Comparison of ENCODE assay signal across 11 cellular contexts in the genomic region with DNA sequence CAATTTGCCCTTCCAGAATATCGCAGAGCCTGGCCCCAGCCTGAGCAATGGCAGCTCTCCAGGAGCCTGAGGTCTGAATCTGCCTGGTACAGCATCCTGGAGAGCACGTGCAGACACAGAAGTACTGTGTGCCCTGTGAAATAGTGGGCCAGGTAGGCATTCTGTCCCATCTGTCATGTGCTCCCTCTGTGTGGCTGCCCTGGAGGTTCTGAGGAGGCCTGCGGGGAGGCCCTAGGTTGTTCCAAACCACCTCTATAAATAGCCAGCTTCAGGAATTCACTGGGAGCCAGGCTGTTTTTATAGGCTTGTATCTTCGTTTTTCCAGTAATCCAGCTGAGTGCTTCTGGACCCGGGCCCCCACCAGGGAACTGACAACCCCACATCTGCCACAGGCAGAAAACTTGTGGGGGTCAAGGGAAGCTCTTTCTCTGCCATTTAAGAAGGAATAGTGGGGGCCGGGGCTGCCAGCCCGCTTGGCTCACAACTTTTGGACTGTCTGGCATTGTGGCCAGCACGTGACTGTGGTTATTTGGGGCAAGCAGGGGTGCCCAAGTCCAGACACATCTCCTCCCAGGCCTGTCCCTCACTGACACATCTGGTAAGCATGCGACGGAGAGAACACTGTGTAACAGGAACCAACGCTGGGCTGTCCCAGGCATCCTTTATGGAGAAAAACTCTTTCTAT.
DNase-seq lines count a peak whose midpoint lies in the region; ATAC-seq and TF ChIP-seq lines count a peak whose summit lies in the region.
"Had no signal": no experiment of that assay in that cellular context is flagged by ENCODE, and none has a peak within 500 bp of the region (broad histone marks: within the 10 kb centered on the region; RNA-seq: fewer than 3 reads in every experiment).

No MANE protein-coding gene starts in this region.

- DNase-seq in AG20443 (ENCODE audit: low spot score) (peak; percentile 89), WERI-Rb-1 (peak; percentile 17), foreskin keratinocyte (peak; percentile 64 to 78), prostate gland (ENCODE audit: low spot score) (peak; percentile 85), NCI-H1417 treated with DMSO at 0.1 percent for 48 hours (lab: John Stamatoyannopoulos, UW) (no peak), NCI-H1930 (lab: John Stamatoyannopoulos, UW) (no peak), superior temporal gyrus (ENCODE audit: extremely low spot score) (no peak), PC-3 (no peak)
- DNase-seq: endodermal cell, NCI-H446 had no signal

- WGBS in prostate gland: 15% methylated on average over 11 of the region's 11 CpGs

- H3K4me3 ChIP-seq in WERI-Rb-1 (ENCODE audit: low read depth, low read length) (no peak overlapping the region), prostate gland (no peak overlapping the region), PC-3 (ENCODE audit: low read length) (no peak overlapping the region)

- no peak overlapping the region for H2AFZ ChIP-seq in PC-3 (ENCODE audit: low read length)

- no peak for ATAC-seq in foreskin keratinocyte
- ATAC-seq in PC-3: no peak
- ATAC-seq: CD8-positive, alpha-beta T cell had no signal

- TF ChIP-seq CTCF in WERI-Rb-1 (IDR thresholded peaks at IDR 0.05; ENCODE audit: low read depth, low read length): no peak
- TF ChIP-seq CTCF in foreskin keratinocyte (conservative IDR thresholded peaks at IDR 0.05): no peak
- TF ChIP-seq CTCF in prostate gland (IDR thresholded peaks at IDR 0.05): no peak
- no peak for TF ChIP-seq CTCF in PC-3 (conservative IDR thresholded peaks at IDR 0.05; ENCODE audit: low read depth, low read length)

- intact Hi-C loops in prostate gland (cut with DNase I): loop anchor here (5.0 to 10.0 kb wide), 2 partner anchors 135 to 167 kb away; no protein-coding TSS in a partner anchor
- intact Hi-C loops in PC-3 (cut with micrococcal nuclease): no loop called here

- TF ChIP-seq POLR2A in prostate gland (IDR thresholded peaks at IDR 0.05): no peak

- no peaks in the 10 kb centered on the region for H3K79me2 ChIP-seq in PC-3 (ENCODE audit: low read length)

- no peaks in the 10 kb centered on the region for H3F3A ChIP-seq in PC-3 (ENCODE audit: low read length, unreplicated experiment)

- CTCF ChIA-PET in PC-3 (lab: Charles Lee): no interaction called here

- H3K4me2 ChIP-seq in PC-3 (ENCODE audit: low read length): no peak overlapping the region

- H3K27me3 ChIP-seq in WERI-Rb-1 (ENCODE audit: insufficient read depth, low read depth, severe bottlenecking) (no peaks in the 10 kb centered on the region), foreskin keratinocyte (no peaks in the 10 kb centered on the region), prostate gland (replicated peaks; ENCODE audit: insufficient read depth) (no peaks in the 10 kb centered on the region), PC-3 (ENCODE audit: low read length) (peaks cover 51% of the 10 kb centered on the region)

- no peaks in the 10 kb centered on the region for H3K36me3 ChIP-seq in WERI-Rb-1
- H3K36me3 ChIP-seq in prostate gland: no peaks in the 10 kb centered on the region
- H3K36me3 ChIP-seq in PC-3 (ENCODE audit: low read depth, low read length): no peaks in the 10 kb centered on the region

- no TSS peak for BruUV-seq in PC-3 (replicated peaks; lab: Mats Ljungman, UMichigan)

- H3K9me2 ChIP-seq in PC-3 (replicated peaks; ENCODE audit: low read length): no peaks in the 10 kb centered on the region

- H3K4me1 ChIP-seq in foreskin keratinocyte (no peaks in the 10 kb centered on the region), prostate gland (replicated peaks) (peaks cover 8% of the 10 kb centered on the region), PC-3 (ENCODE audit: insufficient read depth, low read length) (no peaks in the 10 kb centered on the region)

- no peak overlapping the region for H3K9ac ChIP-seq in PC-3 (ENCODE audit: low read length)

- POLR2A ChIA-PET in PC-3 (lab: Charles Lee; ENCODE audit: unreplicated experiment): no interaction called here

- H3K27ac ChIP-seq in WERI-Rb-1: peak overlapping the region; percentile 48
- H3K27ac ChIP-seq in foreskin keratinocyte: no peak overlapping the region
- H3K27ac ChIP-seq in prostate gland: peak overlapping the region; percentile 77 to 80
- H3K27ac ChIP-seq in PC-3 (ENCODE audit: low read length): no peak overlapping the region

- no peaks in the 10 kb centered on the region for H4K20me1 ChIP-seq in PC-3 (ENCODE audit: low read length)

- H3K9me3 ChIP-seq in WERI-Rb-1 (ENCODE audit: severe bottlenecking) (no peaks in the 10 kb centered on the region), prostate gland (no peaks in the 10 kb centered on the region), PC-3 (ENCODE audit: low read length) (no peaks in the 10 kb centered on the region)

Comparison
In these comparisons a context has a peak if more than half of its experiments do, and no peak if none do; other contexts are left out.
1. DNase-seq: peak in AG20443 (single experiment), WERI-Rb-1 (single experiment), foreskin keratinocyte (2 of 2) and prostate gland (single experiment); none in NCI-H1417 treated with DMSO at 0.1 percent for 48 hours (single experiment), NCI-H1930 (0 of 2), superior temporal gyrus (single experiment) and PC-3 (single experiment).
2. H3K27ac ChIP-seq: peak in WERI-Rb-1 (single experiment) and prostate gland (2 of 2); none in foreskin keratinocyte (single experiment) and PC-3 (single experiment).